ENCODE assay signal across 8 cellular contexts in the genomic region with DNA sequence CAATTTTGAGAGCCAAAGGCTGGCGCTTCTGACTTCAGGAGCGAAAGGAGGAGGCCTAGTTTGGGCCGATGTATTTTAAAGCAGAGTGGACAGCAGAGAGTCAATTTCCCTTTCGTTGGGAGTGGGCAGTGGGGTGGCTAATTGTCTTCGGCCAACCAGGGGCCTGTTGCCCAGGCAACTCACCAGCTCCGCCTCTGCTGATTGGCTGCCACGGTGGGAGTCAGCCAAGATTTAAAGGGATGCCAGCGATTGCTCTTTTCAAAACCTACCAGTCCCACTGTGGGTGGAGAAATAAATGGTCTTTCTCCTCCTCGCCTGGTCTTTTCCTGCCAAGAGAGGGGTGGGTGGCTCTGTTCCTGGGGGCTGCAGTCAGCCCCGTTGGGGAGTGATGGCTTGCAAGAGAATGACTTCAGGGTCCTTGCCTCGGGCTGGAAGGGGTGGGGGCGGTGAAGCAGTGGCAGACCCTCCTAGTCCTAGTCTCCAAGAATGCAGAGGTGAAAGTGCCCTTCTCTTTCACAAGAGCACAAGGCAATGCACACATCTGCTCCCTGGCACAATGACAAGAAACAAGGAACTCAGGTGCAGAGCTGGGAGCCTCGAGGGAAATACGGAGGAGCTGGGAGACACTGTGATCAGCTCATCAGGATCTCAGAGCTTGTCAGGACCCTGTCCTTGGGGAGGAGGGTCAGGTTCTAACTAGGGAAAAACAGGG. TPM values are rescaled to one million over a fixed set of nuclear protein-coding genes. Genes with fewer than 3 reads are reported as not detected.
DNase-seq lines count a peak whose midpoint lies in the region; ATAC-seq and TF ChIP-seq lines count a peak whose summit lies in the region.

No MANE protein-coding gene starts in this region.

- H3K27ac ChIP-seq in CD8-positive, alpha-beta T cell (ENCODE audit: low read depth, low read length): no peak overlapping the region
- peak overlapping the region; percentile 79 for H3K27ac ChIP-seq in cingulate gyrus (ENCODE audit: low read depth, low read length)
- no peak overlapping the region for H3K27ac ChIP-seq in PC-9

- ATAC-seq in CD8-positive, alpha-beta T cell: no peak
- peak; percentile 13 for ATAC-seq in mucosa of descending colon
- no peak for ATAC-seq in HG03095 (IDR thresholded peaks at IDR 0.05; ENCODE audit: unreplicated experiment)
- no peak for ATAC-seq in HG03571 (IDR thresholded peaks at IDR 0.05; ENCODE audit: unreplicated experiment)

- no peaks in the 10 kb centered on the region for H3K9me3 Mint-ChIP-seq in CD8-positive, alpha-beta T cell

- no peaks in the 10 kb centered on the region for H3K27me3 Mint-ChIP-seq in CD8-positive, alpha-beta T cell (ENCODE audit: low read depth)

- no peak for DNase-seq in CD8-positive, alpha-beta T cell
- DNase-seq in NCI-H2196 treated with DMSO at 0.1 percent for 48 hours (lab: John Stamatoyannopoulos, UW; ENCODE audit: unreplicated experiment): peak; percentile 25
- no peak for DNase-seq in mucosa of descending colon
- no peak for DNase-seq in stimulated activated CD4-positive, alpha-beta T cell treated with anti-CD3 and anti-CD28 coated beads, Interleukin-4, amount 100 ng/mL, for 4 hours
- no peak for DNase-seq in PC-9

- no peaks in the 10 kb centered on the region for H4K20me1 ChIP-seq in PC-9 (ENCODE audit: insufficient read depth)

- no peak overlapping the region for H2AFZ ChIP-seq in PC-9

- no peaks in the 10 kb centered on the region for H3K27me3 ChIP-seq in CD8-positive, alpha-beta T cell (ENCODE audit: insufficient read depth, low read length)
- no peaks in the 10 kb centered on the region for H3K27me3 ChIP-seq in PC-9 (ENCODE audit: insufficient read depth, low read depth)

- no peak overlapping the region for H3K4me3 Mint-ChIP-seq in CD8-positive, alpha-beta T cell

- no peak overlapping the region for H3K4me3 ChIP-seq in CD8-positive, alpha-beta T cell (ENCODE audit: low read depth, low read length)
- H3K4me3 ChIP-seq in mucosa of descending colon: no peak overlapping the region
- no peak overlapping the region for H3K4me3 ChIP-seq in PC-9

- no peak for TF ChIP-seq CTCF in CD8-positive, alpha-beta T cell (IDR thresholded peaks at IDR 0.05)
- TF ChIP-seq CTCF in mucosa of descending colon (IDR thresholded peaks at IDR 0.05) (no peak), PC-9 (conservative IDR thresholded peaks at IDR 0.05) (no peak)

- no TSS peak for BruUV-seq in PC-9 (replicated peaks; lab: Mats Ljungman, UMichigan)

- H3K79me2 ChIP-seq in PC-9 (ENCODE audit: low read depth): no peaks in the 10 kb centered on the region

- H3F3A ChIP-seq in PC-9 (ENCODE audit: insufficient read depth, low read depth): peaks cover 16% of the 10 kb centered on the region; the same call in 1 of the 2 replicates

- no peaks in the 10 kb centered on the region for H3K36me3 ChIP-seq in CD8-positive, alpha-beta T cell (ENCODE audit: insufficient read depth, low read length)
- H3K36me3 ChIP-seq in mucosa of descending colon (ENCODE audit: low read depth): no peaks in the 10 kb centered on the region
- H3K36me3 ChIP-seq in PC-9 (ENCODE audit: low read depth): 0 out of 2 replicates have a peak, but pooled peaks cover 4% of the 10 kb centered on the region

- no peaks in the 10 kb centered on the region for H3K9me2 ChIP-seq in PC-9 (ENCODE audit: insufficient read depth)

- peak overlapping the region; percentile 18 for H3K27ac Mint-ChIP-seq in CD8-positive, alpha-beta T cell

- CTCF ChIA-PET in CD8-positive, alpha-beta T cell (lab: Charles Lee): interaction anchor here (0.6 to 11.0 kb wide), 18 partner anchors 8 to 198 kb away, joined by 3 to 113 read pairs (median 8); a partner anchor contains a TSS
- CTCF ChIA-PET in PC-9 (lab: Charles Lee): interaction anchor here (0.6 kb wide), 1 partner anchor 36 kb away, joined by 5 read pairs; no protein-coding TSS in a partner anchor

- no peak overlapping the region for H3K4me2 ChIP-seq in PC-9

- intact Hi-C loops in CD8-positive, alpha-beta T cell (cut with DNase I, micrococcal nuclease): loop anchor here (1.0 to 5.0 kb wide), 5 partner anchors 41 to 198 kb away; a partner anchor contains a TSS
- intact Hi-C loops in mucosa of descending colon (cut with DNase I, micrococcal nuclease): no loop called here
- intact Hi-C loops in PC-9 (cut with micrococcal nuclease; ENCODE audit: unreplicated experiment): loop anchor here (1.0 to 5.0 kb wide), 4 partner anchors 39 to 77 kb away; a partner anchor contains a TSS

- H3K36me3 Mint-ChIP-seq in CD8-positive, alpha-beta T cell: peaks cover 5% of the 10 kb centered on the region

- H3K4me1 Mint-ChIP-seq in CD8-positive, alpha-beta T cell (ENCODE audit: low read depth): peaks cover 13% of the 10 kb centered on the region

- POLR2A ChIA-PET in CD8-positive, alpha-beta T cell (lab: Charles Lee): interaction anchor here (1.3 kb wide), 1 partner anchor 44 kb away, joined by 3 read pairs; no protein-coding TSS in a partner anchor
- POLR2A ChIA-PET in PC-9 (lab: Charles Lee; ENCODE audit: unreplicated experiment): interaction anchor here (0.6 kb wide), 1 partner anchor 55 kb away, joined by 3 read pairs; no protein-coding TSS in a partner anchor

- peaks cover 9% of the 10 kb centered on the region for H3K4me1 ChIP-seq in CD8-positive, alpha-beta T cell (ENCODE audit: insufficient read depth, low read length)
- peaks cover 4% of the 10 kb centered on the region for H3K4me1 ChIP-seq in mucosa of descending colon (ENCODE audit: low read depth)
- H3K4me1 ChIP-seq in PC-9 (replicated peaks; ENCODE audit: insufficient read depth): 0 out of 2 replicates have a peak, but pooled peaks cover 4% of the 10 kb centered on the region

- H3K9me3 ChIP-seq in CD8-positive, alpha-beta T cell (ENCODE audit: low read length): no peaks in the 10 kb centered on the region
- H3K9me3 ChIP-seq in mucosa of descending colon (no peaks in the 10 kb centered on the region), PC-9 (ENCODE audit: insufficient read depth, low read depth) (no peaks in the 10 kb centered on the region)

RNA-seq across cellular contexts. Expression of a gene that starts 37.7 kb away (rescaled TPM):
- 1 to 10 TPM; 2.3 to 2.8 TPM for total RNA-seq in CD8-positive, alpha-beta T cell
- total RNA-seq in mucosa of descending colon (1 to 10 TPM; 3.3 to 7.9 (median 6.5) TPM), PC-9 (2021) (14.9 and 23.6 TPM in 2 replicates)

RNA-seq across cellular contexts. Expression of a gene that starts 41.3 kb away (rescaled TPM):
- total RNA-seq in CD8-positive, alpha-beta T cell: 1 to 10 TPM; 4.6 to 4.7 TPM
- total RNA-seq in mucosa of descending colon (1 to 10 TPM in 2 of 3 donors, under 1 TPM in 1; 0.67 to 5.9 (median 1.6) TPM), PC-9 (2021) (0.13 and 0.25 TPM in 2 replicates)

RNA-seq across cellular contexts. Expression of a gene that starts 51.7 kb away (rescaled TPM):
- under 1 TPM; 0.54 to 0.86 TPM for total RNA-seq in CD8-positive, alpha-beta T cell
- under 1 TPM in 1 of 3 donors, not detected in 2; 0.34 TPM for total RNA-seq in mucosa of descending colon
- 1.3 and 1.9 TPM in 2 replicates for total RNA-seq in PC-9 (2021)

Comparison
In these comparisons a context has a peak if more than half of its experiments do, and no peak if none do; other contexts are left out.
1. intact Hi-C loops: an anchor here in CD8-positive, alpha-beta T cell (1.0 to 5.0 kb wide) and PC-9 (1.0 to 5.0 kb wide); none called in mucosa of descending colon.